ENCODE assay signal across 1 cellular context in the genomic region with DNA sequence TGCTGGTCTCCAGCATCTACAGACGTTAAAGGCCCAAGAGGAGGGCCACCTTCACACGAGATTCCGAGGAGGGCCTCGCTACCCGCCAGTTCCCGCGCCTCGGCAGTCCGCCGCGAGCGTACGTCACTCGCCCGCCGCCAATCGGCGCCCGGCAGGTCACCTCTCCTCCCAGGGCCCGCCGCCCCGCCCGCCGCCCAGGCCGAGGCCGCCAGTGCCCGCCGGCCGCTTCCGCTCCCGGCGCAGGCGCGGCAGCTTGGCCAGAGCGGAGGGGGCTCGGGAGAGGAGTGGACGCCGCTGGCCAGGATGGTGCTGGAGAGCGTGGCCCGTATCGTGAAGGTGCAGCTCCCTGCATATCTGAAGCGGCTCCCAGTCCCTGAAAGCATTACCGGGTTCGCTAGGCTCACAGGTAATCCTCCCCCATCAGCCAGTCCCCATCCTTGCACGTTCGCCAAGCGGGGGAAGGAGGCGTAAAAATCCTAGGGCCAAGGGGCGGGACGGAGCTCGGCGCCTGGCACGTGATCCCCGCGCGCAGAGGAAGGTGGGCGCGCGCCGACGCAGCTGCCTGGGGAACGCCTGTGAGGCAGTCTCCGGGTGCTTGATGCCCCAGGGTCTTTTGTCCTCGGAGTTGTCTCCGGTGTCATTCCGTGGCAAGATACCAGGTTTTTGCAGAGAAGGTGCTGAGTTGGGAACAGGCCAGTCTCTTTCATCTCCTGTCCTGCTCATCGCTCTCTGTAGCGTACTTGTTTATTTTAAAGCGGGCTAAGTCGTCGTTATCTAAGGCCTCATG.
TF ChIP-seq lines count a peak whose summit lies in the region.

A gene with protein sequence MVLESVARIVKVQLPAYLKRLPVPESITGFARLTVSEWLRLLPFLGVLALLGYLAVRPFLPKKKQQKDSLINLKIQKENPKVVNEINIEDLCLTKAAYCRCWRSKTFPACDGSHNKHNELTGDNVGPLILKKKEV (plus strand): TSS at position 211 of the 787 bp plus-strand sequence. CDS start 93 bp downstream, at position 304.

TF ChIP-seq in HepG2, 621 proteins besides CTCF, POLR2A, EP300 and RAD21 (continued from another document and continues in another):
- TF ChIP-seq, protein P1, sequence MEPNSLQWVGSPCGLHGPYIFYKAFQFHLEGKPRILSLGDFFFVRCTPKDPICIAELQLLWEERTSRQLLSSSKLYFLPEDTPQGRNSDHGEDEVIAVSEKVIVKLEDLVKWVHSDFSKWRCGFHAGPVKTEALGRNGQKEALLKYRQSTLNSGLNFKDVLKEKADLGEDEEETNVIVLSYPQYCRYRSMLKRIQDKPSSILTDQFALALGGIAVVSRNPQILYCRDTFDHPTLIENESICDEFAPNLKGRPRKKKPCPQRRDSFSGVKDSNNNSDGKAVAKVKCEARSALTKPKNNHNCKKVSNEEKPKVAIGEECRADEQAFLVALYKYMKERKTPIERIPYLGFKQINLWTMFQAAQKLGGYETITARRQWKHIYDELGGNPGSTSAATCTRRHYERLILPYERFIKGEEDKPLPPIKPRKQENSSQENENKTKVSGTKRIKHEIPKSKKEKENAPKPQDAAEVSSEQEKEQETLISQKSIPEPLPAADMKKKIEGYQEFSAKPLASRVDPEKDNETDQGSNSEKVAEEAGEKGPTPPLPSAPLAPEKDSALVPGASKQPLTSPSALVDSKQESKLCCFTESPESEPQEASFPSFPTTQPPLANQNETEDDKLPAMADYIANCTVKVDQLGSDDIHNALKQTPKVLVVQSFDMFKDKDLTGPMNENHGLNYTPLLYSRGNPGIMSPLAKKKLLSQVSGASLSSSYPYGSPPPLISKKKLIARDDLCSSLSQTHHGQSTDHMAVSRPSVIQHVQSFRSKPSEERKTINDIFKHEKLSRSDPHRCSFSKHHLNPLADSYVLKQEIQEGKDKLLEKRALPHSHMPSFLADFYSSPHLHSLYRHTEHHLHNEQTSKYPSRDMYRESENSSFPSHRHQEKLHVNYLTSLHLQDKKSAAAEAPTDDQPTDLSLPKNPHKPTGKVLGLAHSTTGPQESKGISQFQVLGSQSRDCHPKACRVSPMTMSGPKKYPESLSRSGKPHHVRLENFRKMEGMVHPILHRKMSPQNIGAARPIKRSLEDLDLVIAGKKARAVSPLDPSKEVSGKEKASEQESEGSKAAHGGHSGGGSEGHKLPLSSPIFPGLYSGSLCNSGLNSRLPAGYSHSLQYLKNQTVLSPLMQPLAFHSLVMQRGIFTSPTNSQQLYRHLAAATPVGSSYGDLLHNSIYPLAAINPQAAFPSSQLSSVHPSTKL (CRISPR knock-in tag; IDR thresholded peaks at IDR 0.05) = peak; percentile 71
- TF ChIP-seq, protein P2, sequence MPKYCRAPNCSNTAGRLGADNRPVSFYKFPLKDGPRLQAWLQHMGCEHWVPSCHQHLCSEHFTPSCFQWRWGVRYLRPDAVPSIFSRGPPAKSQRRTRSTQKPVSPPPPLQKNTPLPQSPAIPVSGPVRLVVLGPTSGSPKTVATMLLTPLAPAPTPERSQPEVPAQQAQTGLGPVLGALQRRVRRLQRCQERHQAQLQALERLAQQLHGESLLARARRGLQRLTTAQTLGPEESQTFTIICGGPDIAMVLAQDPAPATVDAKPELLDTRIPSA (CRISPR knock-in tag; IDR thresholded peaks at IDR 0.05; ENCODE audit: borderline replicate concordance) = peak; percentile 29; the same call in 1 of the 2 replicates
- TF ChIP-seq, protein P3, sequence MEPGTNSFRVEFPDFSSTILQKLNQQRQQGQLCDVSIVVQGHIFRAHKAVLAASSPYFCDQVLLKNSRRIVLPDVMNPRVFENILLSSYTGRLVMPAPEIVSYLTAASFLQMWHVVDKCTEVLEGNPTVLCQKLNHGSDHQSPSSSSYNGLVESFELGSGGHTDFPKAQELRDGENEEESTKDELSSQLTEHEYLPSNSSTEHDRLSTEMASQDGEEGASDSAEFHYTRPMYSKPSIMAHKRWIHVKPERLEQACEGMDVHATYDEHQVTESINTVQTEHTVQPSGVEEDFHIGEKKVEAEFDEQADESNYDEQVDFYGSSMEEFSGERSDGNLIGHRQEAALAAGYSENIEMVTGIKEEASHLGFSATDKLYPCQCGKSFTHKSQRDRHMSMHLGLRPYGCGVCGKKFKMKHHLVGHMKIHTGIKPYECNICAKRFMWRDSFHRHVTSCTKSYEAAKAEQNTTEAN (CRISPR knock-in tag; conservative IDR thresholded peaks at IDR 0.05) = 0 out of 2 replicates have a peak, but pooled peaks have one; percentile 8
- TF ChIP-seq FOXK1 (CRISPR knock-in tag; IDR thresholded peaks at IDR 0.05; ENCODE audit: borderline replicate concordance, low read depth) = no peak
- peak; percentile 16; the same call in 1 of the 2 replicates for TF ChIP-seq ZNF235 (CRISPR knock-in tag; IDR thresholded peaks at IDR 0.05; ENCODE audit: borderline replicate concordance)
- TF ChIP-seq, protein P4, sequence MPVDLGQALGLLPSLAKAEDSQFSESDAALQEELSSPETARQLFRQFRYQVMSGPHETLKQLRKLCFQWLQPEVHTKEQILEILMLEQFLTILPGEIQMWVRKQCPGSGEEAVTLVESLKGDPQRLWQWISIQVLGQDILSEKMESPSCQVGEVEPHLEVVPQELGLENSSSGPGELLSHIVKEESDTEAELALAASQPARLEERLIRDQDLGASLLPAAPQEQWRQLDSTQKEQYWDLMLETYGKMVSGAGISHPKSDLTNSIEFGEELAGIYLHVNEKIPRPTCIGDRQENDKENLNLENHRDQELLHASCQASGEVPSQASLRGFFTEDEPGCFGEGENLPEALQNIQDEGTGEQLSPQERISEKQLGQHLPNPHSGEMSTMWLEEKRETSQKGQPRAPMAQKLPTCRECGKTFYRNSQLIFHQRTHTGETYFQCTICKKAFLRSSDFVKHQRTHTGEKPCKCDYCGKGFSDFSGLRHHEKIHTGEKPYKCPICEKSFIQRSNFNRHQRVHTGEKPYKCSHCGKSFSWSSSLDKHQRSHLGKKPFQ (CRISPR knock-in tag; IDR thresholded peaks at IDR 0.05; ENCODE audit: insufficient replicate concordance) = no peak
- TF ChIP-seq ZNF782 (CRISPR knock-in tag; IDR thresholded peaks at IDR 0.05; ENCODE audit: borderline replicate concordance) = peak; percentile 99
- peak; percentile 77 for TF ChIP-seq ZNF781 (CRISPR knock-in tag; IDR thresholded peaks at IDR 0.05; ENCODE audit: borderline replicate concordance, not compliant biosample characterization)
- TF ChIP-seq GATA4 (IDR thresholded peaks at IDR 0.05; ENCODE audit: borderline replicate concordance, low read depth) = 0 out of 2 replicates have a peak, but pooled peaks have one; percentile 27
- TF ChIP-seq, protein P5, sequence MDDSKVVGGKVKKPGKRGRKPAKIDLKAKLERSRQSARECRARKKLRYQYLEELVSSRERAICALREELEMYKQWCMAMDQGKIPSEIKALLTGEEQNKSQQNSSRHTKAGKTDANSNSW (CRISPR knock-in tag; IDR thresholded peaks at IDR 0.05; ENCODE audit: borderline replicate concordance) = no peak; the same call in 1 of the 2 replicates
- TF ChIP-seq ZNF383 (CRISPR knock-in tag; IDR thresholded peaks at IDR 0.05; ENCODE audit: borderline replicate concordance) = peak; percentile 91; the same call in 1 of the 2 replicates
- peak; percentile 63 for TF ChIP-seq GATAD2A (CRISPR knock-in tag; IDR thresholded peaks at IDR 0.05)
- no peak for TF ChIP-seq U2AF1 (optimal IDR thresholded peaks at IDR 0.05; ENCODE audit: low read depth, low read length)
- no peak for TF ChIP-seq ZNF569 (CRISPR knock-in tag; IDR thresholded peaks at IDR 0.05; ENCODE audit: borderline replicate concordance)
- TF ChIP-seq, protein P6, sequence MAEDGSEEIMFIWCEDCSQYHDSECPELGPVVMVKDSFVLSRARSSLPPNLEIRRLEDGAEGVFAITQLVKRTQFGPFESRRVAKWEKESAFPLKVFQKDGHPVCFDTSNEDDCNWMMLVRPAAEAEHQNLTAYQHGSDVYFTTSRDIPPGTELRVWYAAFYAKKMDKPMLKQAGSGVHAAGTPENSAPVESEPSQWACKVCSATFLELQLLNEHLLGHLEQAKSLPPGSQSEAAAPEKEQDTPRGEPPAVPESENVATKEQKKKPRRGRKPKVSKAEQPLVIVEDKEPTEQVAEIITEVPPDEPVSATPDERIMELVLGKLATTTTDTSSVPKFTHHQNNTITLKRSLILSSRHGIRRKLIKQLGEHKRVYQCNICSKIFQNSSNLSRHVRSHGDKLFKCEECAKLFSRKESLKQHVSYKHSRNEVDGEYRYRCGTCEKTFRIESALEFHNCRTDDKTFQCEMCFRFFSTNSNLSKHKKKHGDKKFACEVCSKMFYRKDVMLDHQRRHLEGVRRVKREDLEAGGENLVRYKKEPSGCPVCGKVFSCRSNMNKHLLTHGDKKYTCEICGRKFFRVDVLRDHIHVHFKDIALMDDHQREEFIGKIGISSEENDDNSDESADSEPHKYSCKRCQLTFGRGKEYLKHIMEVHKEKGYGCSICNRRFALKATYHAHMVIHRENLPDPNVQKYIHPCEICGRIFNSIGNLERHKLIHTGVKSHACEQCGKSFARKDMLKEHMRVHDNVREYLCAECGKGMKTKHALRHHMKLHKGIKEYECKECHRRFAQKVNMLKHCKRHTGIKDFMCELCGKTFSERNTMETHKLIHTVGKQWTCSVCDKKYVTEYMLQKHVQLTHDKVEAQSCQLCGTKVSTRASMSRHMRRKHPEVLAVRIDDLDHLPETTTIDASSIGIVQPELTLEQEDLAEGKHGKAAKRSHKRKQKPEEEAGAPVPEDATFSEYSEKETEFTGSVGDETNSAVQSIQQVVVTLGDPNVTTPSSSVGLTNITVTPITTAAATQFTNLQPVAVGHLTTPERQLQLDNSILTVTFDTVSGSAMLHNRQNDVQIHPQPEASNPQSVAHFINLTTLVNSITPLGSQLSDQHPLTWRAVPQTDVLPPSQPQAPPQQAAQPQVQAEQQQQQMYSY (CRISPR knock-in tag; IDR thresholded peaks at IDR 0.05) = no peak
- TF ChIP-seq, protein P7, sequence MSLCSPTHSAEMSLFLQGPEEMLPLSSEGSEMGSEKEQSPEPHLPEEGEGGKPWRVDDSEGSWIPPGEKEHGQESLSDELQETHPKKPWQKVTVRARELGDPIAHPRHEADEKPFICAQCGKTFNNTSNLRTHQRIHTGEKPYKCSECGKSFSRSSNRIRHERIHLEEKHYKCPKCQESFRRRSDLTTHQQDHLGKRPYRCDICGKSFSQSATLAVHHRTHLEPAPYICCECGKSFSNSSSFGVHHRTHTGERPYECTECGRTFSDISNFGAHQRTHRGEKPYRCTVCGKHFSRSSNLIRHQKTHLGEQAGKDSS (CRISPR knock-in tag; IDR thresholded peaks at IDR 0.05; ENCODE audit: borderline replicate concordance, low read depth) = peak; percentile 98; the same call in 1 of the 2 replicates
- TF ChIP-seq JUNB (CRISPR knock-in tag; IDR thresholded peaks at IDR 0.05; ENCODE audit: borderline replicate concordance) = peak; percentile 80; the same call in 1 of the 2 replicates
- peak; percentile 69; the same call in 1 of the 2 replicates for TF ChIP-seq MIER2 (CRISPR knock-in tag; IDR thresholded peaks at IDR 0.05)
- no peak for TF ChIP-seq ZFP36 (IDR thresholded peaks at IDR 0.05; ENCODE audit: borderline replicate concordance, low read depth, low read length, partially characterized antibody)
- no peak for TF ChIP-seq FOXK2 (IDR thresholded peaks at IDR 0.05)
- TF ChIP-seq, protein P8, sequence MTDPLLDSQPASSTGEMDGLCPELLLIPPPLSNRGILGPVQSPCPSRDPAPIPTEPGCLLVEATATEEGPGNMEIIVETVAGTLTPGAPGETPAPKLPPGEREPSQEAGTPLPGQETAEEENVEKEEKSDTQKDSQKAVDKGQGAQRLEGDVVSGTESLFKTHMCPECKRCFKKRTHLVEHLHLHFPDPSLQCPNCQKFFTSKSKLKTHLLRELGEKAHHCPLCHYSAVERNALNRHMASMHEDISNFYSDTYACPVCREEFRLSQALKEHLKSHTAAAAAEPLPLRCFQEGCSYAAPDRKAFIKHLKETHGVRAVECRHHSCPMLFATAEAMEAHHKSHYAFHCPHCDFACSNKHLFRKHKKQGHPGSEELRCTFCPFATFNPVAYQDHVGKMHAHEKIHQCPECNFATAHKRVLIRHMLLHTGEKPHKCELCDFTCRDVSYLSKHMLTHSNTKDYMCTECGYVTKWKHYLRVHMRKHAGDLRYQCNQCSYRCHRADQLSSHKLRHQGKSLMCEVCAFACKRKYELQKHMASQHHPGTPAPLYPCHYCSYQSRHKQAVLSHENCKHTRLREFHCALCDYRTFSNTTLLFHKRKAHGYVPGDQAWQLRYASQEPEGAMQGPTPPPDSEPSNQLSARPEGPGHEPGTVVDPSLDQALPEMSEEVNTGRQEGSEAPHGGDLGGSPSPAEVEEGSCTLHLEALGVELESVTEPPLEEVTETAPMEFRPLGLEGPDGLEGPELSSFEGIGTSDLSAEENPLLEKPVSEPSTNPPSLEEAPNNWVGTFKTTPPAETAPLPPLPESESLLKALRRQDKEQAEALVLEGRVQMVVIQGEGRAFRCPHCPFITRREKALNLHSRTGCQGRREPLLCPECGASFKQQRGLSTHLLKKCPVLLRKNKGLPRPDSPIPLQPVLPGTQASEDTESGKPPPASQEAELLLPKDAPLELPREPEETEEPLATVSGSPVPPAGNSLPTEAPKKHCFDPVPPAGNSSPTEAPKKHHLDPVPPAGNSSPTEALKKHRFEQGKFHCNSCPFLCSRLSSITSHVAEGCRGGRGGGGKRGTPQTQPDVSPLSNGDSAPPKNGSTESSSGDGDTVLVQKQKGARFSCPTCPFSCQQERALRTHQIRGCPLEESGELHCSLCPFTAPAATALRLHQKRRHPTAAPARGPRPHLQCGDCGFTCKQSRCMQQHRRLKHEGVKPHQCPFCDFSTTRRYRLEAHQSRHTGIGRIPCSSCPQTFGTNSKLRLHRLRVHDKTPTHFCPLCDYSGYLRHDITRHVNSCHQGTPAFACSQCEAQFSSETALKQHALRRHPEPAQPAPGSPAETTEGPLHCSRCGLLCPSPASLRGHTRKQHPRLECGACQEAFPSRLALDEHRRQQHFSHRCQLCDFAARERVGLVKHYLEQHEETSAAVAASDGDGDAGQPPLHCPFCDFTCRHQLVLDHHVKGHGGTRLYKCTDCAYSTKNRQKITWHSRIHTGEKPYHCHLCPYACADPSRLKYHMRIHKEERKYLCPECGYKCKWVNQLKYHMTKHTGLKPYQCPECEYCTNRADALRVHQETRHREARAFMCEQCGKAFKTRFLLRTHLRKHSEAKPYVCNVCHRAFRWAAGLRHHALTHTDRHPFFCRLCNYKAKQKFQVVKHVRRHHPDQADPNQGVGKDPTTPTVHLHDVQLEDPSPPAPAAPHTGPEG (CRISPR knock-in tag; IDR thresholded peaks at IDR 0.05) = peak; percentile 73
- TF ChIP-seq, protein P9, sequence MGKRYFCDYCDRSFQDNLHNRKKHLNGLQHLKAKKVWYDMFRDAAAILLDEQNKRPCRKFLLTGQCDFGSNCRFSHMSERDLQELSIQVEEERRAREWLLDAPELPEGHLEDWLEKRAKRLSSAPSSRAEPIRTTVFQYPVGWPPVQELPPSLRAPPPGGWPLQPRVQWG (CRISPR knock-in tag; IDR thresholded peaks at IDR 0.05; ENCODE audit: borderline replicate concordance, low read depth) = no peak
- TF ChIP-seq GLI4 (CRISPR knock-in tag; IDR thresholded peaks at IDR 0.05; ENCODE audit: borderline replicate concordance) = no peak
- TF ChIP-seq EZH2 (conservative IDR thresholded peaks at IDR 0.05; ENCODE audit: low read depth, low read length) = no peak
- TF ChIP-seq ZSCAN12 (CRISPR knock-in tag; IDR thresholded peaks at IDR 0.05) = peak; percentile 82
- TF ChIP-seq ZNF484 (CRISPR knock-in tag; IDR thresholded peaks at IDR 0.05; ENCODE audit: borderline replicate concordance, low read depth) = no peak
- no peak for TF ChIP-seq NONO (IDR thresholded peaks at IDR 0.05)
- TF ChIP-seq NONO (CRISPR knock-in tag; conservative IDR thresholded peaks at IDR 0.05) = peak; percentile 92
- no peak for TF ChIP-seq PCBP1 (IDR thresholded peaks at IDR 0.05; ENCODE audit: borderline replicate concordance, low read depth, low read length)
- no peak for TF ChIP-seq ZSCAN20 (CRISPR knock-in tag; IDR thresholded peaks at IDR 0.05; ENCODE audit: borderline replicate concordance)
- no peak for TF ChIP-seq MAF1 (CRISPR knock-in tag; IDR thresholded peaks at IDR 0.05; ENCODE audit: borderline replicate concordance)
